1 cellular context compared by ENCODE assay signal in genomic region chr3:169668957-169669681, GRCh38.
A peak's percentile ranks its signal among the peaks of the same experiment; 100 is the strongest.
TF ChIP-seq lines count a peak whose summit lies in the region.

No MANE protein-coding gene starts in this region.

TF ChIP-seq in HEK293, 187 proteins besides CTCF, POLR2A, EP300 and RAD21 (continued from another document and continues in another):
- TF ChIP-seq ZNF26 (tag by site-specific recombination; IDR thresholded peaks at IDR 0.05) (no peak), ZNF48 (tag by site-specific recombination; IDR thresholded peaks at IDR 0.05) (no peak), ZNF37A (tag by site-specific recombination; IDR thresholded peaks at IDR 0.05) (no peak), ZNF398 (tag by site-specific recombination; IDR thresholded peaks at IDR 0.05) (peak; percentile 47; the same call in 1 of the 2 replicates), ZSCAN16 (tag by site-specific recombination; IDR thresholded peaks at IDR 0.05) (no peak), ZXDB (tag by site-specific recombination; IDR thresholded peaks at IDR 0.05) (peak; percentile 24; the same call in 1 of the 2 replicates), ZNF391 (tag by site-specific recombination; IDR thresholded peaks at IDR 0.05; ENCODE audit: borderline replicate concordance, low read depth) (no peak; the same call in 1 of the 2 replicates), ZNF133 (tag by site-specific recombination; IDR thresholded peaks at IDR 0.05) (no peak), GLI2 (tag by site-specific recombination; IDR thresholded peaks at IDR 0.05; ENCODE audit: borderline replicate concordance, low read depth) (no peak), ZNF24 (tag by site-specific recombination; IDR thresholded peaks at IDR 0.05) (no peak), YY1 (tag by site-specific recombination; IDR thresholded peaks at IDR 0.05) (peak; percentile 62), ZFP69B (tag by site-specific recombination; IDR thresholded peaks at IDR 0.05) (peak; percentile 71; the same call in 1 of the 2 replicates), SCRT1 (tag by site-specific recombination; IDR thresholded peaks at IDR 0.05; ENCODE audit: borderline replicate concordance) (no peak), ZNF248 (tag by site-specific recombination; IDR thresholded peaks at IDR 0.05) (no peak), ZNF19 (tag by site-specific recombination; IDR thresholded peaks at IDR 0.05; ENCODE audit: low read depth) (no peak), ZNF362 (tag by site-specific recombination; IDR thresholded peaks at IDR 0.05) (no peak), ZNF140 (tag by site-specific recombination; IDR thresholded peaks at IDR 0.05) (no peak), ZFP37 (tag by site-specific recombination; IDR thresholded peaks at IDR 0.05) (peak; percentile 76), ZBTB49 (tag by site-specific recombination; IDR thresholded peaks at IDR 0.05; ENCODE audit: low read depth) (no peak), ZFHX2 (tag by site-specific recombination; conservative IDR thresholded peaks at IDR 0.05) (peak; percentile 77), ZNF610 (tag by site-specific recombination; IDR thresholded peaks at IDR 0.05; ENCODE audit: borderline replicate concordance) (peak; percentile 87), ZNF433 (tag by site-specific recombination; IDR thresholded peaks at IDR 0.05; ENCODE audit: low read depth) (no peak), ZBTB11 (tag by site-specific recombination; conservative IDR thresholded peaks at IDR 0.05; ENCODE audit: low read depth) (no peak), ZBTB10 (tag by site-specific recombination; IDR thresholded peaks at IDR 0.05) (0 out of 2 replicates have a peak, but pooled peaks have one; percentile 52), ZNF2 (tag by site-specific recombination; IDR thresholded peaks at IDR 0.05) (peak; percentile 80), ZNF518A (tag by site-specific recombination; conservative IDR thresholded peaks at IDR 0.05; ENCODE audit: low read depth) (no peak), GLIS2 (tag by site-specific recombination; IDR thresholded peaks at IDR 0.05) (peak; percentile 90), ZNF677 (tag by site-specific recombination; IDR thresholded peaks at IDR 0.05) (no peak), KLF7 (tag by site-specific recombination; IDR thresholded peaks at IDR 0.05; ENCODE audit: borderline replicate concordance) (0 out of 2 replicates have a peak, but pooled peaks have one; percentile 33), ZNF660 (tag by site-specific recombination; IDR thresholded peaks at IDR 0.05) (peak; percentile 88; the same call in 1 of the 2 replicates), ZNF146 (tag by site-specific recombination; IDR thresholded peaks at IDR 0.05) (no peak), FEZF1 (tag by site-specific recombination; IDR thresholded peaks at IDR 0.05) (no peak), ZBTB48 (tag by site-specific recombination; IDR thresholded peaks at IDR 0.05) (peak; percentile 46; the same call in 1 of the 2 replicates), BCL11B (tag by site-specific recombination; IDR thresholded peaks at IDR 0.05; ENCODE audit: low read depth) (peak; percentile 88), GLI4 (tag by site-specific recombination; IDR thresholded peaks at IDR 0.05) (no peak), ZSCAN30 (tag by site-specific recombination; IDR thresholded peaks at IDR 0.05) (peak; percentile 98), BCL6B (tag by site-specific recombination; IDR thresholded peaks at IDR 0.05) (no peak), ZNF555 (tag by site-specific recombination; conservative IDR thresholded peaks at IDR 0.05) (no peak), ZNF350 (tag by site-specific recombination; IDR thresholded peaks at IDR 0.05) (no peak), ZNF223 (tag by site-specific recombination; IDR thresholded peaks at IDR 0.05) (no peak), ZIC2 (tag by site-specific recombination; IDR thresholded peaks at IDR 0.05) (peak; percentile 99), ZNF132 (tag by site-specific recombination; IDR thresholded peaks at IDR 0.05; ENCODE audit: borderline replicate concordance) (no peak)
